ENCODE assay signal across 25 cellular contexts in the genomic region with DNA sequence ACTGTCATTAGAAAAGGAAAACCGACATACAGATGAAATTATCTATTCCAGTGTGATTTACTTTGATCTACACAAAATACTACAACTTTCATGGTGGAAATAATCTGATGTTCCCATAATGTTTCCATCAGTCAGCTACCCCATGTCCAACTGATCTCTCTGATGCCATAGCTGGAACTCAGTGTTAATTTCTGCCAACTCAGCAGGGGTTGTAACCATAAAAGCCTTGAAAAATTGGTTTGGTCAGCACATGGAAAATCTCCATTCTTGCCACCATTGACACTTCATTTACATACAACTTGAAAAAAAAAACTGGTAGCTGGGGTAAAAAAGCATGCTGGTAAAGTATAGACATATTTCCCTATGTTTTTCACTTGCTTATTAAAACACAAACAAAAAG.
"Had no signal": no experiment of that assay in that cellular context is flagged by ENCODE, and none has a peak within 500 bp of the region (broad histone marks: within the 10 kb centered on the region; RNA-seq: fewer than 3 reads in every experiment).

No MANE protein-coding gene starts in this region.

- ATAC-seq: foreskin keratinocyte, gastroesophageal sphincter, heart right ventricle, left cardiac atrium, left lung, left ventricle myocardium superior, lower lobe of right lung, mucosa of descending colon had no signal

- H3K9me3 ChIP-seq: esophagus muscularis mucosa, gastroesophageal sphincter, lower lobe of right lung, mucosa of descending colon had no signal

- H3K4me1 ChIP-seq: esophagus muscularis mucosa, foreskin keratinocyte, gastroesophageal sphincter, heart right ventricle, left lung, lower lobe of right lung had no signal

- H3K27ac ChIP-seq: coronary artery, dorsolateral prefrontal cortex, esophagus muscularis mucosa, foreskin keratinocyte, gastroesophageal sphincter, heart right ventricle, left lung, lower lobe of right lung had no signal

- FAIRE-seq: colon, endothelial cell of umbilical vein, frontal cortex, islet of Langerhans, keratinocyte had no signal

- H3K27ac Mint-ChIP-seq: mesothelial cell of epicardium had no signal

- H3K36me3 ChIP-seq: esophagus muscularis mucosa, gastroesophageal sphincter, heart right ventricle, left lung, lower lobe of right lung had no signal

- DNase-seq: dermis blood vessel endothelial cell; dorsolateral prefrontal cortex; effector CD4-positive, alpha-beta T cell; effector memory CD4-positive, alpha-beta T cell; foreskin keratinocyte; glutamatergic neuron; head of caudate nucleus; heart right ventricle; hippocampal formation; left cardiac atrium; left lung; left ventricle myocardium superior; lower lobe of right lung; mesenchymal stem cell; mucosa of descending colon; naive B cell had no signal

- H3K36me3 Mint-ChIP-seq: mesothelial cell of epicardium, naive B cell had no signal

- H3K27me3 ChIP-seq: dorsolateral prefrontal cortex, esophagus muscularis mucosa, foreskin keratinocyte, gastroesophageal sphincter, heart right ventricle, left lung had no signal

- H3K4me3 ChIP-seq: coronary artery, dorsolateral prefrontal cortex, esophagus muscularis mucosa, gastroesophageal sphincter, heart right ventricle, left lung, lower lobe of right lung, mucosa of descending colon had no signal
